Comparison of ENCODE assay signal across 8 cellular contexts in the genomic region with DNA sequence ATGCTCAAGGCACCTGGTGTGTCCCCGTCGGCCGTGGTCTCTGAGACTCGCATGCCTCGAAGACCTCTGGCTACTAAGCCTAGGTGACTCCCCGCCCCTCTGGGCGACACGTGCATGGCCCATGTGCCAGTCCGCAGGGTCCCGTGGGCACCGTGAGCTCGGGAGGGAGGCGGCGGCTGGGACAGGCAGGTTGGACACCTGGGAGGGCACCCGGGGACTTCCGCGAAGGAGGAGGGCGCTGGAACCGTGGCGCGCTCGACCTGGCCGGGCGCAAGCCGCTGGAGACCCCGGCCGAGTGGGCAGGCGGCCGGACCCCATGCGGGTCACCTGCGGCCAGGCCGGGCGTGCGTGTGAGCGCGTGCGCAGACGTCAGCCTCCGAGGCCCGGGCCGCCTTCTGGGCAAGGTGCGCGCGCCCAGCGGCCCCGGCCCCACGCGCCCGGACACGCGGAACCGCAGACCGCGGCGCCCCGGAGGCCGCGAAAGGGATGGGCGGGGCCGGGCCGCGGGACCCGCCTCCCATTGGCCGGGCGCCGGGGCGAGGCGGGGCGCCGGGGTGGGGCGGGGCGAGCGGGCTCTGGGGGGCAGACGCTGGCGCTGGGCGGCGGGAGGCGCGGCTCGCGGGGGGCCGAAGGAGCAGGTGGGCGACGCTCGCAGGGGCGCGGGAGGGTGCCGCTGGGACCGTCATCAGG. TPM values are rescaled to one million over a fixed set of nuclear protein-coding genes. Genes with fewer than 3 reads are reported as not detected.
A peak's percentile ranks its signal among the peaks of the same experiment; 100 is the strongest.
DNase-seq lines count a peak whose midpoint lies in the region; ATAC-seq, FAIRE-seq and TF ChIP-seq lines count a peak whose summit lies in the region.

No MANE protein-coding gene starts in this region.

- CTCF ChIA-PET in Caco-2 (lab: Charles Lee) (interaction anchor here (0.7 kb wide), 1 partner anchor 189 kb away, joined by 3 read pairs; no protein-coding TSS in a partner anchor), GM12878 (lab: Yijun Ruan, JAX) (interaction anchor here (0.7 kb wide), 1 partner anchor 120 kb away, joined by 3 read pairs; no protein-coding TSS in a partner anchor)

- H3K4me3 Mint-ChIP-seq in Caco-2 (ENCODE audit: unreplicated experiment): peak overlapping the region; percentile 69

- H3K36me3 Mint-ChIP-seq in Caco-2 (ENCODE audit: insufficient read depth, unreplicated experiment): no peaks in the 10 kb centered on the region

- ATAC-seq in HG02798 (IDR thresholded peaks at IDR 0.05; ENCODE audit: poor library complexity, unreplicated experiment) (peak; percentile 84), GM12878 (peak; percentile 89), HG03039 (IDR thresholded peaks at IDR 0.05; ENCODE audit: unreplicated experiment) (no peak)

- SMC1A ChIA-PET in GM12878 (lab: Charles Lee; ENCODE audit: uncharacterized antibody, unreplicated experiment): no interaction called here

- H2AFZ ChIP-seq in GM12878 (ENCODE audit: control insufficient read depth, low read depth, low read length): peak overlapping the region; percentile 58

- H3K27me3 Mint-ChIP-seq in Caco-2 (ENCODE audit: insufficient read depth, unreplicated experiment): peaks cover 13% of the 10 kb centered on the region

- H3K4me1 ChIP-seq in Caco-2 (peaks cover 5% of the 10 kb centered on the region), GM12878 (ENCODE audit: control insufficient read depth, insufficient read depth, low read length) (peaks cover 6% of the 10 kb centered on the region), skeletal muscle satellite cell (ENCODE audit: control insufficient read depth, insufficient read depth, low read length) (peaks cover 23% of the 10 kb centered on the region)

- no peak for TF ChIP-seq RAD21 in GM12878 (IDR thresholded peaks at IDR 0.05; ENCODE audit: insufficient read depth, low read depth, low read length)

- H3K27ac ChIP-seq in GM12878 (ENCODE audit: control insufficient read depth, insufficient read depth): no peak overlapping the region

- H3K9me3 Mint-ChIP-seq in Caco-2 (ENCODE audit: unreplicated experiment): no peaks in the 10 kb centered on the region

- BruUV-seq in Caco-2 (replicated peaks; lab: Mats Ljungman, UMichigan) (no TSS peak), GM12878 (replicated peaks; lab: Mats Ljungman, UMichigan) (no TSS peak)

- TF ChIP-seq CTCF in Caco-2 (IDR thresholded peaks at IDR 0.05; ENCODE audit: insufficient read depth in 1 of 2, low read depth in 1 of 2, low read length in 1 of 2, severe bottlenecking in 1 of 2, unreplicated experiment in 1 of 2) (no peak), GM12878 (IDR thresholded peaks at IDR 0.05 in 2 of 3, conservative IDR thresholded peaks at IDR 0.05 in 1 of 3; ENCODE audit: control insufficient read depth in 2 of 3, extremely low read depth in 1 of 3, insufficient read depth in 1 of 3, low read depth in 3 of 3, low read length in 3 of 3) (no peak)

- H3K4me3 ChIP-seq in Caco-2 (ENCODE audit: low read depth, low read length) (peak overlapping the region; percentile 57), GM12878 (peak overlapping the region; percentile 44; the same call in 1 of the 2 replicates), iPS-18c (ENCODE audit: insufficient read depth, low read depth, low read length) (peak overlapping the region; percentile 56), skeletal muscle satellite cell (ENCODE audit: low read length) (peak overlapping the region; percentile 72)

- in situ Hi-C loops in GM12878 (cut with MboI): no loop called here

- H3K9me3 ChIP-seq in Caco-2: no peaks in the 10 kb centered on the region
- H3K9me3 ChIP-seq in GM12878 (replicated peaks; ENCODE audit: control insufficient read depth, insufficient read depth, low read length): no peaks in the 10 kb centered on the region
- H3K9me3 ChIP-seq in iPS-18c (ENCODE audit: control insufficient read depth, insufficient read depth, low read length): no peaks in the 10 kb centered on the region
- no peaks in the 10 kb centered on the region for H3K9me3 ChIP-seq in skeletal muscle satellite cell (replicated peaks; ENCODE audit: low read length)

- no peak for FAIRE-seq in GM12878 (lab: Jason Lieb, UNC)

- WGBS in GM12878 (ENCODE audit: insufficient coverage, insufficient replicate concordance, low lambda C conversion rate, missing lambda C conversion rate): 2% methylated on average over 41 of the region's 89 CpGs

- H3K36me3 ChIP-seq in Caco-2 (ENCODE audit: control insufficient read depth, insufficient read depth, low read length) (no peaks in the 10 kb centered on the region), GM12878 (ENCODE audit: control insufficient read depth in 2 of 2, insufficient read depth in 2 of 2, low read length in 1 of 2) (no peaks in the 10 kb centered on the region), skeletal muscle satellite cell (ENCODE audit: insufficient read depth, low read length) (no peaks in the 10 kb centered on the region)

- intact Hi-C loops in Caco-2 (cut with micrococcal nuclease; ENCODE audit: unreplicated experiment): loop anchor here (5.0 kb wide), 1 partner anchor 42 kb away; no protein-coding TSS in a partner anchor
- intact Hi-C loops in GM12878 (cut with micrococcal nuclease; ENCODE audit: unreplicated experiment): no loop called here

- H4K20me1 ChIP-seq in GM12878 (ENCODE audit: control insufficient read depth, insufficient read depth): no peaks in the 10 kb centered on the region

- H3K27me3 ChIP-seq in Caco-2 (replicated peaks; ENCODE audit: control insufficient read depth, insufficient read depth, low read length): peaks cover 1% of the 10 kb centered on the region; the same call in 1 of the 2 replicates
- H3K27me3 ChIP-seq in GM12878 (replicated peaks in 1 of 2; ENCODE audit: control insufficient read depth in 2 of 2, insufficient read depth in 2 of 2, low read length in 1 of 2): peaks cover 7 to 17% of the 10 kb centered on the region in 2 experiments
- peaks cover 35% of the 10 kb centered on the region for H3K27me3 ChIP-seq in skeletal muscle satellite cell (ENCODE audit: control insufficient read depth, insufficient read depth, low read length)

- no peaks in the 10 kb centered on the region for H3K79me2 ChIP-seq in GM12878 (ENCODE audit: control insufficient read depth, insufficient read depth, low read length)

- RAD21 ChIA-PET in GM12878 (lab: Charles Lee; ENCODE audit: unreplicated experiment): no interaction called here

- H3K4me2 ChIP-seq in GM12878 (ENCODE audit: control insufficient read depth, insufficient read depth) (peak overlapping the region; percentile 87), skeletal muscle satellite cell (ENCODE audit: low read length) (peak overlapping the region; percentile 91)

- POLR2A ChIA-PET in Caco-2 (lab: Charles Lee): no interaction called here
- POLR2A ChIA-PET in GM12878 (lab: Charles Lee): no interaction called here

- no peak for TF ChIP-seq EP300 in GM12878 (IDR thresholded peaks at IDR 0.05; ENCODE audit: borderline replicate concordance in 1 of 2, control insufficient read depth in 1 of 2, low read depth in 2 of 2, low read length in 2 of 2)

- DNase-seq in Caco-2: peak in 1 of 2 experiments; percentile 73
- peak; percentile 56 for DNase-seq in T1000 (lab: John Stamatoyannopoulos, UW)
- DNase-seq in GM12878 (ENCODE audit: low read depth, low spot score): no peak
- DNase-seq in NCI-H2107 (lab: John Stamatoyannopoulos, UW): no peak

- TF ChIP-seq POLR2A in GM12878 (IDR thresholded peaks at IDR 0.05; ENCODE audit: low read depth, low read length): no peak

- H3K9ac ChIP-seq in GM12878 (ENCODE audit: control insufficient read depth, insufficient read depth, low read length) (no peak overlapping the region), skeletal muscle satellite cell (ENCODE audit: low read depth, low read length) (peak overlapping the region; percentile 40)

- no peaks in the 10 kb centered on the region for H3K4me1 Mint-ChIP-seq in Caco-2 (ENCODE audit: low read depth, unreplicated experiment)

- H3K27ac Mint-ChIP-seq in Caco-2 (ENCODE audit: unreplicated experiment): no peak overlapping the region

TF ChIP-seq in GM12878, 131 proteins besides CTCF, POLR2A, EP300 and RAD21 (continues in another document):
- TF ChIP-seq SUPT20H (IDR thresholded peaks at IDR 0.05; ENCODE audit: borderline replicate concordance, control insufficient read depth, low read depth, low read length) (no peak), MXI1 (IDR thresholded peaks at IDR 0.05; ENCODE audit: low read depth, low read length) (no peak), MEF2A (IDR thresholded peaks at IDR 0.05; ENCODE audit: insufficient read depth, low read depth, low read length) (no peak), SMARCA5 (IDR thresholded peaks at IDR 0.05) (no peak)

RNA-seq across cellular contexts. Expression of gene RASD2, which starts 0.6 kb away (rescaled TPM):
- total RNA-seq in Caco-2 (2022): 0.09 TPM in 1 of 2 replicates, not detected in the other
- not detected in 2 replicates for total RNA-seq in GM12878 (2013; cell fraction: nucleolus; rRNA removed)
- total RNA-seq in GM12878 (2014; rRNA removed): not detected in 2 replicates
- total RNA-seq in GM12878 (2014; rRNA removed; fragmentation: Illumina TruSeq; extraction: Trizol): not detected in 2 replicates
- not detected in 2 replicates for total RNA-seq in GM12878 (2021)
- polyA plus RNA-seq in GM12878 (2011; ENCODE audit: low read depth): not detected
- polyA plus RNA-seq in GM12878 (2011; rRNA removed): 0.03 TPM in 1 of 2 replicates, not detected in the other
- not detected in 2 replicates for polyA plus RNA-seq in GM12878 (2011; cell fraction: cytosol; rRNA removed)
- 0.03 TPM in 2 replicates for polyA plus RNA-seq in GM12878 (2011; cell fraction: nucleus; rRNA removed)
- 0.04 TPM in 1 of 2 replicates, not detected in the other for polyA plus RNA-seq in GM12878 (2012)
- polyA plus RNA-seq in GM12878 (2014; fragmentation: Illumina TruSeq; extraction: Trizol): not detected in 2 replicates
- not detected for polyA plus RNA-seq in GM12878 (2014; fragmentation: Nextera tagmentation; extraction: Ambion mirVana)
- polyA plus RNA-seq in GM12878 (2014; rRNA removed): not detected in 2 replicates
- not detected for polyA plus RNA-seq in GM12878 (2016; fragmentation: Nextera tagmentation; extraction: Ambion mirVana)
- not detected in 2 replicates for polyA minus RNA-seq in GM12878 (2011; rRNA and poly(A)+ RNA removed)
- not detected in 2 replicates for polyA minus RNA-seq in GM12878 (2011; cell fraction: cytosol; rRNA and poly(A)+ RNA removed)
- polyA minus RNA-seq in GM12878 (2011; cell fraction: nucleus; rRNA and poly(A)+ RNA removed): not detected in 2 replicates
- total RNA-seq in skeletal muscle satellite cell (2012; rRNA removed): under 0.01 TPM in 2 replicates
